ENCODE assay signal across 11 cellular contexts in the genomic region with DNA sequence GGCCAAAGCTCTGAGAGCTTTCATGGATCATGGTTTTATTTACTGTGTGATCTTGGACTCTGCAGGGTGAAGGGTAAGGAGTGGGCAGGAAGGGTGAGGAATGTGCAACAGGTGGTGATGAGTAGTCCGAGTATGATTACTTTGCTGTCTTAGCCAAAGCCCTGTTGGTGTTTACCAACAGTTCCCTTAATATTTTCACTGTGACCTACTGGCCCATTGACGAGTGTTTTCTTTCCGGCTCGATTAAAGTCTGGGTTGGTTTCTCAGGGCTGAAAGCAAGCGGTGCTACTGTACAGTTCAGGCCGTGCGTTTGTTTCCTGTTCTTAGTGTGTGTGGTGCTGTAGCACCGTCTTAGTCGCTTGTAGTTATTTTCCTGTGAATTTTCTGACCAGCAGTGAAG. TPM values are rescaled to one million over a fixed set of nuclear protein-coding genes. Genes with fewer than 3 reads are reported as not detected.
DNase-seq lines count a peak whose midpoint lies in the region; ATAC-seq and TF ChIP-seq lines count a peak whose summit lies in the region.
"Had no signal": no experiment of that assay in that cellular context is flagged by ENCODE, and none has a peak within 500 bp of the region (broad histone marks: within the 10 kb centered on the region; RNA-seq: fewer than 3 reads in every experiment).

No MANE protein-coding gene starts in this region.

- no peak overlapping the region for H4K12ac ChIP-seq in trophoblast cell (ENCODE audit: low read depth, low read length)

- H4K91ac ChIP-seq in trophoblast cell (ENCODE audit: low read depth, low read length), result no peak overlapping the region

- H3K27me3 ChIP-seq in trophoblast cell (ENCODE audit: insufficient read depth, low read length), result no peaks in the 10 kb centered on the region
- no peaks in the 10 kb centered on the region for H3K27me3 ChIP-seq in PC-9 (ENCODE audit: insufficient read depth, low read depth)

- H3K36me3 ChIP-seq in trophoblast cell (ENCODE audit: control insufficient read depth in 1 of 2, insufficient read depth in 2 of 2, low read length in 2 of 2) (no peaks in the 10 kb centered on the region), PC-9 (ENCODE audit: low read depth) (no peaks in the 10 kb centered on the region)

- no peaks in the 10 kb centered on the region for H3K9me3 ChIP-seq in trophoblast cell (ENCODE audit: insufficient read depth, low read depth, low read length)
- no peaks in the 10 kb centered on the region for H3K9me3 ChIP-seq in PC-9 (ENCODE audit: insufficient read depth, low read depth)

- H2BK12ac ChIP-seq in trophoblast cell (ENCODE audit: low read length), result no peak overlapping the region

- H3K27ac ChIP-seq in trophoblast cell (ENCODE audit: low read depth, low read length), result no peak overlapping the region
- H3K27ac ChIP-seq in PC-9, result no peak overlapping the region

- no CpG with 5 or more reads among the region's 9 CpGs for WGBS in trophoblast cell (ENCODE audit: extremely low coverage, insufficient coverage, insufficient read length)

- H4K20me1 ChIP-seq in PC-9 (ENCODE audit: insufficient read depth), result no peaks in the 10 kb centered on the region

- H3K4me3 ChIP-seq in GM12875 (ENCODE audit: low read depth, low read length) (peak overlapping the region; percentile 28), astrocyte of the cerebellum (ENCODE audit: low read depth, low read length) (peak overlapping the region; percentile 60), trophoblast cell (ENCODE audit: low read depth, low read length) (no peak overlapping the region), PC-9 (no peak overlapping the region)

- peaks cover 9% of the 10 kb centered on the region for H3F3A ChIP-seq in PC-9 (ENCODE audit: insufficient read depth, low read depth)

- peak; percentile 23 for ATAC-seq in HG02678 (IDR thresholded peaks at IDR 0.05; ENCODE audit: unreplicated experiment)

- H3K4ac ChIP-seq in trophoblast cell (ENCODE audit: low read depth, low read length), result peak overlapping the region; percentile 68

- TF ChIP-seq CTCF in GM12875 (IDR thresholded peaks at IDR 0.05; ENCODE audit: borderline replicate concordance, insufficient read depth, low read depth, low read length), result no peak
- no peak for TF ChIP-seq CTCF in astrocyte of the cerebellum (IDR thresholded peaks at IDR 0.05; ENCODE audit: low read depth, low read length, missing control alignments)
- TF ChIP-seq CTCF in GM20000 (IDR thresholded peaks at IDR 0.05; ENCODE audit: extremely low read depth, missing control alignments), result no peak
- no peak for TF ChIP-seq CTCF in PC-9 (conservative IDR thresholded peaks at IDR 0.05)

- H3K18ac ChIP-seq in trophoblast cell (ENCODE audit: low read length), result no peak overlapping the region

- no peak overlapping the region for H2BK5ac ChIP-seq in trophoblast cell (ENCODE audit: low read depth, low read length, poor library complexity)

- no peak overlapping the region for H3K23ac ChIP-seq in trophoblast cell (ENCODE audit: low read length)

- no peak overlapping the region for H2AK5ac ChIP-seq in trophoblast cell (ENCODE audit: low read length)

- no TSS peak for BruUV-seq in PC-9 (replicated peaks; lab: Mats Ljungman, UMichigan)

- H3K14ac ChIP-seq in trophoblast cell (ENCODE audit: low read length), result no peak overlapping the region

- H3K79me1 ChIP-seq in trophoblast cell (ENCODE audit: low read length), result peaks cover 13% of the 10 kb centered on the region

- no peak overlapping the region for H4K8ac ChIP-seq in trophoblast cell (ENCODE audit: low read depth, low read length)

- peak overlapping the region; percentile 25 for H2BK120ac ChIP-seq in trophoblast cell (ENCODE audit: insufficient read depth, low read length, poor library complexity)

- H3K4me1 ChIP-seq in trophoblast cell (ENCODE audit: control insufficient read depth in 1 of 2, insufficient read depth in 2 of 2, low read length in 2 of 2), result peaks cover 0 to 14% of the 10 kb centered on the region in 2 experiments
- peaks cover 12% of the 10 kb centered on the region for H3K4me1 ChIP-seq in PC-9 (replicated peaks; ENCODE audit: insufficient read depth)

- CTCF ChIA-PET in PC-9 (lab: Charles Lee), result no interaction called here

- POLR2A ChIA-PET in PC-9 (lab: Charles Lee; ENCODE audit: unreplicated experiment), result no interaction called here

- in situ Hi-C loops in astrocyte of the cerebellum (cut with HindIII; ENCODE audit: low sequenced_read_pairs), result no loop called here

- H3K4me2 ChIP-seq in trophoblast cell (ENCODE audit: low read length) (no peak overlapping the region), PC-9 (no peak overlapping the region)

- no peak for DNase-seq in astrocyte of the cerebellum (ENCODE audit: low read depth)
- peak; percentile 26 to 49 for DNase-seq in trophoblast cell
- no peak for DNase-seq in GM20000 (ENCODE audit: low spot score)
- DNase-seq in PC-9, result no peak
- DNase-seq in posterior vena cava (ENCODE audit: low spot score), result no peak
- DNase-seq in CD1c-positive myeloid dendritic cell (ENCODE audit: extremely low spot score), result no peak
- DNase-seq: activated CD4-positive, CD25-positive, alpha-beta regulatory T cell treated with anti-CD3 and anti-CD28 coated beads, Interleukin-2, amount 50 U/mL, for 72 hours; activated gamma-delta T cell; NCI-H2081 had no signal

- intact Hi-C loops in PC-9 (cut with micrococcal nuclease; ENCODE audit: unreplicated experiment) (loop anchor here (10.0 kb wide), 2 partner anchors 267 to 1527 kb away; no protein-coding TSS in a partner anchor), posterior vena cava (cut with DNase I) (no loop called here)

- H3K9ac ChIP-seq in trophoblast cell (ENCODE audit: low read length), result no peak overlapping the region

- no peak overlapping the region for H2AFZ ChIP-seq in trophoblast cell (ENCODE audit: insufficient read depth, low read length, poor library complexity)
- no peak overlapping the region for H2AFZ ChIP-seq in PC-9

- H3K9me2 ChIP-seq in PC-9 (ENCODE audit: insufficient read depth), result no peaks in the 10 kb centered on the region

- H3K79me2 ChIP-seq in trophoblast cell (ENCODE audit: control insufficient read depth, insufficient read depth, low read length, poor library complexity) (peaks cover 6% of the 10 kb centered on the region), PC-9 (ENCODE audit: low read depth) (no peaks in the 10 kb centered on the region)

RNA-seq across cellular contexts. Expression of gene ARHGAP24, which starts 2.6 kb away (rescaled TPM):
- 24.0 and 25.9 TPM in 2 replicates for polyA plus RNA-seq in trophoblast cell (2013)
- 2.2 and 5.4 TPM in 2 replicates for total RNA-seq in PC-9 (2021)
- total RNA-seq in posterior vena cava, result 10 to 100 TPM; 26.9 to 47.2 TPM

Comparison
In these comparisons a context has a peak if more than half of its experiments do, and no peak if none do; other contexts are left out.
1. H3K4me3 ChIP-seq: peak in GM12875 (single experiment) and astrocyte of the cerebellum (single experiment); none in trophoblast cell (single experiment) and PC-9 (single experiment).
2. DNase-seq: peak in trophoblast cell (2 of 2); none in astrocyte of the cerebellum (single experiment), GM20000 (single experiment), PC-9 (0 of 2), posterior vena cava (single experiment) and CD1c-positive myeloid dendritic cell (single experiment).